ENCODE assay signal across 21 cellular contexts in the genomic region with DNA sequence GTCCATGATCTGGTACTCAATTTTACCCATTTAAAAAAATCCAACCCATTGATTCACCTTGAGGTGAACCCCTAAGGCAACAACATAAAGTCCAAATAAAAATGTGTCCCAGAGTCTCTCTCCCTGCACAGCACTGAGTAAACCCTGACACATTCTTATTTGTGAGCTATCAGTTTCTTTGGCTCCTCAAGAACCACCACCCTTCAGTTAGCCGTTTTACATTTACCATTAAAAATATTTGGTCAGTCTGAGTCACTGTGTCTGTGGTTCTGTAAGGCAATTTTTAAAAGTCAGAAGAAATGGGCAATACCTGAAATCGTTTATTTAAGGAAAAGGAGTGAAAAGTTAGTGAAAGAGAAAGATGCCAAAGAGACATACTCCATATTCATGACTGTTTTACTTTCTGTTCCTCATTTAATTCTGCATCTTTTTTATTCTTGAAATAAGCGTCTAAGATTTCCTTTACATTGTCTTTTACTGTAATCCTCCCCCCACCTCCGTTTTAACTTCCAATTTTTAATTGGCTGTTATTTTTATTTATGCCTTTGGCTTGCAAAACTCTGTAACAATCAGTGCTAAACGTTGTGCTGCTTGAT.
DNase-seq lines count a peak whose midpoint lies in the region; ATAC-seq, FAIRE-seq and TF ChIP-seq lines count a peak whose summit lies in the region.
"Had no signal": no experiment of that assay in that cellular context is flagged by ENCODE, and none has a peak within 500 bp of the region (broad histone marks: within the 10 kb centered on the region; RNA-seq: fewer than 3 reads in every experiment).

No MANE protein-coding gene starts in this region.

- no peak overlapping the region for H2BK120ac ChIP-seq in IMR-90 (ENCODE audit: low read depth, low read length)

- H3K9me3 Mint-ChIP-seq in osteocyte (ENCODE audit: unreplicated experiment) = peaks cover 10% of the 10 kb centered on the region

- H2AK9ac ChIP-seq in IMR-90 (replicated peaks; ENCODE audit: low read depth, low read length, poor library complexity) = no peak overlapping the region

- H3K27ac ChIP-seq in IMR-90 (ENCODE audit: insufficient read depth, low read length) = no peak overlapping the region
- no peak overlapping the region for H3K27ac ChIP-seq in HepG2 (ENCODE audit: extremely low read length, insufficient read depth, low read length)
- H3K27ac ChIP-seq: C4-2B, coronary artery, gastroesophageal sphincter, SJSA1 had no signal

- no TSS peak for BruUV-seq in IMR-90 (replicated peaks; lab: Mats Ljungman, UMichigan)
- BruUV-seq in HepG2 (replicated peaks; lab: Mats Ljungman, UMichigan) = no TSS peak

- no peak overlapping the region for H3K4me2 ChIP-seq in IMR-90 (ENCODE audit: low read depth, low read length)
- H3K4me2 ChIP-seq in HepG2 (ENCODE audit: low read depth, low read length) = no peak overlapping the region

- no peak overlapping the region for H4K5ac ChIP-seq in IMR-90 (ENCODE audit: low read depth, low read length)

- H3K4me3 ChIP-seq in IMR-90 (ENCODE audit: insufficient read depth, low read depth, low read length) (no peak overlapping the region), HepG2 (replicated peaks in 1 of 3; ENCODE audit: insufficient read depth in 1 of 3, low read depth in 2 of 3, low read length in 3 of 3) (no peak overlapping the region)
- H3K4me3 ChIP-seq: coronary artery, gastroesophageal sphincter, left lung, SJSA1 had no signal

- in situ Hi-C loops in IMR-90 (cut with MboI; ENCODE audit: low sequenced_read_pairs) = no loop called here
- in situ Hi-C loops in HepG2 (cut with HindIII; ENCODE audit: extremely low pct_ligation_motif_present, low pct_unique_long_range_greater_than_20kb) = no loop called here

- ATAC-seq in IMR-90 (ENCODE audit: low read depth) (no peak), HepG2 (no peak), GM18909 (IDR thresholded peaks at IDR 0.05; ENCODE audit: poor library complexity, unreplicated experiment) (no peak)
- ATAC-seq: gastroesophageal sphincter; left lung; right cardiac atrium; stimulated activated naive CD8-positive, alpha-beta T cell treated with anti-CD3 and anti-CD28 coated beads, Interleukin-15, amount 100 ng/mL, for 72 hours had no signal

- no peak overlapping the region for H4K8ac ChIP-seq in IMR-90 (ENCODE audit: low read depth in 2 of 2, low read length in 2 of 2)

- peak overlapping the region; percentile 45 for H3K27ac Mint-ChIP-seq in osteocyte (ENCODE audit: unreplicated experiment)

- H3K56ac ChIP-seq in IMR-90 (ENCODE audit: extremely low read depth, insufficient read depth, low read length) = no peak overlapping the region

- H4K91ac ChIP-seq in IMR-90 (ENCODE audit: insufficient read depth, low read depth, low read length) = no peak overlapping the region

- H3K4me1 ChIP-seq in IMR-90 (ENCODE audit: control insufficient read depth, insufficient read depth, low read length) (peaks cover 5% of the 10 kb centered on the region), HepG2 (ENCODE audit: insufficient read depth, low read length) (peaks cover 8% of the 10 kb centered on the region)
- H3K4me1 ChIP-seq: gastroesophageal sphincter had no signal

- FAIRE-seq in RCC 7860 (lab: Jason Lieb, UNC) (peak; percentile 65), HepG2 (lab: Jason Lieb, UNC) (no peak)
- FAIRE-seq: A204.1 had no signal

- TF ChIP-seq CTCF in IMR-90 (conservative IDR thresholded peaks at IDR 0.05; ENCODE audit: low read depth, low read length) (no peak), osteocyte (IDR thresholded peaks at IDR 0.05) (no peak), HepG2 (CRISPR knock-in tag; IDR thresholded peaks at IDR 0.05) (no peak)

- H2AK5ac ChIP-seq in IMR-90 (ENCODE audit: low read depth, low read length) = no peak overlapping the region

- no peaks in the 10 kb centered on the region for H3K79me1 ChIP-seq in IMR-90 (ENCODE audit: low read depth in 1 of 2, low read length in 2 of 2)

- TF ChIP-seq EP300 in HepG2 (IDR thresholded peaks at IDR 0.05; ENCODE audit: low read depth in 2 of 2, low read length in 2 of 2) (no peak), HepG2 (CRISPR knock-in tag; IDR thresholded peaks at IDR 0.05; ENCODE audit: borderline replicate concordance) (no peak)

- intact Hi-C loops in IMR-90 (cut with micrococcal nuclease) (no loop called here), HepG2 (cut with micrococcal nuclease; ENCODE audit: unreplicated experiment) (no loop called here)

- H3K4ac ChIP-seq in IMR-90 (ENCODE audit: low read depth, low read length) = no peak overlapping the region

- CTCF ChIA-PET in IMR-90 (lab: Yijun Ruan, JAX) (no interaction called here), HepG2 (lab: Yijun Ruan, JAX; ENCODE audit: low intra/inter-chr PET ratio, low total read pairs) (no interaction called here)

- H2BK15ac ChIP-seq in IMR-90 (ENCODE audit: low read depth, low read length) = no peak overlapping the region

- dilution Hi-C loops in IMR-90 (cut with HindIII; ENCODE audit: low sequenced_read_pairs, unreplicated experiment) = no loop called here

- no peaks in the 10 kb centered on the region for H3K79me2 ChIP-seq in HepG2 (ENCODE audit: insufficient read depth, low read length)

- no peak overlapping the region for H2BK5ac ChIP-seq in IMR-90 (ENCODE audit: low read depth, low read length, poor library complexity, severe bottlenecking)

- no peaks in the 10 kb centered on the region; the same call in 1 of the 2 replicates for H3K9me3 ChIP-seq in IMR-90 (ENCODE audit: control insufficient read depth, insufficient read depth, low read length)
- no peaks in the 10 kb centered on the region for H3K9me3 ChIP-seq in HepG2 (ENCODE audit: low read length)
- H3K9me3 ChIP-seq: gastroesophageal sphincter, SJSA1 had no signal

- H3K9ac ChIP-seq in IMR-90 (ENCODE audit: low read depth, low read length) (no peak overlapping the region), HepG2 (ENCODE audit: insufficient read depth, low read depth, low read length) (no peak overlapping the region)

- POLR2A ChIA-PET in IMR-90 (lab: Charles Lee; ENCODE audit: unreplicated experiment) (no interaction called here), HepG2 (lab: Yijun Ruan, JAX) (no interaction called here)

- no peak overlapping the region for H2BK20ac ChIP-seq in IMR-90 (ENCODE audit: low read depth, low read length)

- H3K27me3 Mint-ChIP-seq in osteocyte (ENCODE audit: unreplicated experiment) = no peaks in the 10 kb centered on the region
- H3K27me3 Mint-ChIP-seq: stimulated activated naive CD8-positive, alpha-beta T cell treated with anti-CD3 and anti-CD28 coated beads, Interleukin-15, amount 100 ng/mL, for 72 hours had no signal

- TF ChIP-seq POLR2A in IMR-90 (IDR thresholded peaks at IDR 0.05; ENCODE audit: low read depth, low read length) = no peak
- no peak for TF ChIP-seq POLR2A in HepG2 (IDR thresholded peaks at IDR 0.05; ENCODE audit: insufficient read depth in 1 of 2, low read depth in 2 of 2, low read length in 2 of 2)

- no peaks in the 10 kb centered on the region for H4K20me1 ChIP-seq in IMR-90 (ENCODE audit: insufficient read depth, low read length)
- H4K20me1 ChIP-seq in HepG2 (ENCODE audit: insufficient read depth, low read length) = no peaks in the 10 kb centered on the region

- no peak overlapping the region for H3K23ac ChIP-seq in IMR-90 (ENCODE audit: low read depth, low read length)

- H3K4me3 Mint-ChIP-seq in osteocyte (ENCODE audit: unreplicated experiment) = no peak overlapping the region
- H3K4me3 Mint-ChIP-seq: stimulated activated naive CD8-positive, alpha-beta T cell treated with anti-CD3 and anti-CD28 coated beads, Interleukin-15, amount 100 ng/mL, for 72 hours had no signal

- no peak overlapping the region; the same call in 1 of the 2 replicates for H3K18ac ChIP-seq in IMR-90 (ENCODE audit: low read depth, low read length)

- H2AFZ ChIP-seq in IMR-90 (replicated peaks; ENCODE audit: low read length, poor library complexity) (no peak overlapping the region), HepG2 (ENCODE audit: low read length) (no peak overlapping the region)

- no peak overlapping the region for H3K14ac ChIP-seq in IMR-90 (replicated peaks; ENCODE audit: low read depth, low read length)

- TF ChIP-seq RAD21 in IMR-90 (IDR thresholded peaks at IDR 0.05; ENCODE audit: low read length) = no peak
- no peak for TF ChIP-seq RAD21 in HepG2 (CRISPR knock-in tag; IDR thresholded peaks at IDR 0.05)

- H3K9me1 ChIP-seq in IMR-90 (ENCODE audit: insufficient read depth, low read length) = peaks cover 4% of the 10 kb centered on the region

- H3K36me3 ChIP-seq in IMR-90 (ENCODE audit: control insufficient read depth, insufficient read depth, low read length) (no peaks in the 10 kb centered on the region), HepG2 (replicated peaks in 1 of 2; ENCODE audit: control insufficient read depth in 1 of 2, insufficient read depth in 2 of 2, low read length in 2 of 2) (no peaks in the 10 kb centered on the region)
- H3K36me3 ChIP-seq: gastroesophageal sphincter, left lung, SJSA1 had no signal

- WGBS in IMR-90 (ENCODE audit: extremely low coverage in 2 of 2, insufficient read length in 1 of 2), 2 experiments = no CpG with 5 or more reads among the region's 5 CpGs
- 9% methylated on average over 5 of the region's 5 CpGs for WGBS in HepG2 (ENCODE audit: low lambda C conversion rate)

- peaks cover 29% of the 10 kb centered on the region for H3K4me1 Mint-ChIP-seq in osteocyte (ENCODE audit: unreplicated experiment)

- peak; percentile 56 for DNase-seq in SIG-M5 treated with dmso at 0.1 percent for 504 hours (lab: John Stamatoyannopoulos, UW; ENCODE audit: unreplicated experiment)
- no peak for DNase-seq in SIG-M5 (lab: John Stamatoyannopoulos, UW)
- DNase-seq in IMR-90 = peak; percentile 2
- peak; percentile 24 for DNase-seq in RCC 7860 (ENCODE audit: low spot score)
- no peak for DNase-seq in osteocyte (ENCODE audit: extremely low spot score, unreplicated experiment)
- DNase-seq in HepG2 (ENCODE audit: low spot score) = no peak
- no peak for DNase-seq in activated effector memory CD4-positive, alpha-beta T cell treated with Interleukin-2 at 50 U/mL for 16 hours
- DNase-seq: activated gamma-delta T cell treated with Interleukin-2 at 50 U/mL for 16 hours; aorta; DMS53; left lung; occipital lobe; right cardiac atrium; stimulated activated naive CD8-positive, alpha-beta T cell treated with anti-CD3 and anti-CD28 coated beads, Interleukin-15, amount 100 ng/mL, for 72 hours; T-helper 9 cell had no signal

- H3K36me3 Mint-ChIP-seq in osteocyte (ENCODE audit: unreplicated experiment) = no peaks in the 10 kb centered on the region

- H3K27me3 ChIP-seq in IMR-90 (ENCODE audit: control insufficient read depth, insufficient read depth, low read length) (peaks cover 6% of the 10 kb centered on the region; the same call in 1 of the 2 replicates), HepG2 (ENCODE audit: control insufficient read depth in 1 of 2, insufficient read depth in 2 of 2, low read length in 2 of 2) (peaks cover 4 to 18% of the 10 kb centered on the region in 2 experiments; a peak in 4 of 5 replicates)
- H3K27me3 ChIP-seq: gastroesophageal sphincter, left lung, SJSA1 had no signal

TF ChIP-seq in IMR-90, 13 proteins besides CTCF, POLR2A, EP300 and RAD21 (continues in another document):
- TF ChIP-seq CHD1 (IDR thresholded peaks at IDR 0.05; ENCODE audit: low read depth, low read length) = no peak
- no peak for TF ChIP-seq MXI1 (IDR thresholded peaks at IDR 0.05; ENCODE audit: borderline replicate concordance, low read depth, low read length)

TF ChIP-seq in HepG2, 621 proteins besides CTCF, POLR2A, EP300 and RAD21 (continues in another document):
- TF ChIP-seq KMT2A (CRISPR knock-in tag; IDR thresholded peaks at IDR 0.05) (no peak), DR1 (CRISPR knock-in tag; IDR thresholded peaks at IDR 0.05) (no peak)

Comparison
In these comparisons a context has a peak if more than half of its experiments do, and no peak if none do; other contexts are left out.
1. DNase-seq: peak in SIG-M5 treated with dmso at 0.1 percent for 504 hours (single experiment), IMR-90 (single experiment) and RCC 7860 (single experiment); none in SIG-M5 (single experiment), osteocyte (single experiment), HepG2 (single experiment) and activated effector memory CD4-positive, alpha-beta T cell treated with Interleukin-2 at 50 U/mL for 16 hours (single experiment).